Comparison of ENCODE assay signal across 20 cellular contexts in genomic region chr11:40030867-40031266, GRCh38.
"Had no signal": no experiment of that assay in that cellular context is flagged by ENCODE, and none has a peak within 500 bp of the region (broad histone marks: within the 10 kb centered on the region; RNA-seq: fewer than 3 reads in every experiment).

No MANE protein-coding gene starts in this region.

- H3K4me1 ChIP-seq: colonic mucosa, upper lobe of right lung had no signal

- H3K36me3 Mint-ChIP-seq: activated CD8-positive, alpha-beta memory T cell treated with anti-CD3 and anti-CD28 coated beads, Interleukin-2, amount 10 ng/mL, durations not matched to agents 7 days and 5 days; brain; stimulated activated memory B cell treated with anti-CD40 and anti-IgM and Interleukin-4, amounts not matched to agents 10 μg/mL and 1 μg/mL and 100 μg/mL, for 72 hours; T-cell had no signal

- H3K4me3 Mint-ChIP-seq: activated CD4-positive, alpha-beta memory T cell treated with anti-CD3 and anti-CD28 coated beads, Interleukin-2, amount 10 ng/mL, durations not matched to agents 7 days and 5 days; activated CD8-positive, alpha-beta memory T cell treated with anti-CD3 and anti-CD28 coated beads, Interleukin-2, amount 10 ng/mL, durations not matched to agents 7 days and 5 days; activated T-helper 17 cell treated with anti-CD3 and anti-CD28 coated beads, Interleukin-2, amount 50 U/mL, for 72 hours; brain; stimulated activated memory B cell treated with anti-CD40 and anti-IgM and Interleukin-4, amounts not matched to agents 10 μg/mL and 1 μg/mL and 100 μg/mL, for 72 hours; T-cell had no signal

- H3K27ac Mint-ChIP-seq: activated CD4-positive, alpha-beta memory T cell treated with anti-CD3 and anti-CD28 coated beads, Interleukin-2, amount 10 ng/mL, durations not matched to agents 7 days and 5 days; activated CD8-positive, alpha-beta memory T cell treated with anti-CD3 and anti-CD28 coated beads, Interleukin-2, amount 10 ng/mL, durations not matched to agents 7 days and 5 days; activated T-helper 17 cell treated with anti-CD3 and anti-CD28 coated beads, Interleukin-2, amount 50 U/mL, for 72 hours; brain; stimulated activated memory B cell treated with anti-CD40 and anti-IgM and Interleukin-4, amounts not matched to agents 10 μg/mL and 1 μg/mL and 100 μg/mL, for 72 hours; T-cell had no signal

- H3K36me3 ChIP-seq: colonic mucosa, ovary, thoracic aorta, upper lobe of right lung had no signal

- H3K27ac ChIP-seq: colonic mucosa, ovary, thoracic aorta, upper lobe of right lung had no signal

- H3K9me3 Mint-ChIP-seq: brain had no signal

- H3K27me3 ChIP-seq: colonic mucosa, ovary, upper lobe of right lung had no signal

- ATAC-seq: activated CD8-positive, alpha-beta memory T cell treated with anti-CD3 and anti-CD28 coated beads, Interleukin-2, amount 10 ng/mL, durations not matched to agents 7 days and 5 days; activated T-helper 17 cell treated with anti-CD3 and anti-CD28 coated beads, Interleukin-2, amount 50 U/mL, for 72 hours; left colon; sciatic nerve; stimulated activated memory B cell treated with anti-CD40 and anti-IgM and Interleukin-4, amounts not matched to agents 10 μg/mL and 1 μg/mL and 100 μg/mL, for 72 hours; T-cell; upper lobe of right lung had no signal

- H3K27me3 Mint-ChIP-seq: activated CD4-positive, alpha-beta memory T cell treated with anti-CD3 and anti-CD28 coated beads, Interleukin-2, amount 10 ng/mL, durations not matched to agents 7 days and 5 days; activated CD8-positive, alpha-beta memory T cell treated with anti-CD3 and anti-CD28 coated beads, Interleukin-2, amount 10 ng/mL, durations not matched to agents 7 days and 5 days; activated T-helper 17 cell treated with anti-CD3 and anti-CD28 coated beads, Interleukin-2, amount 50 U/mL, for 72 hours; stimulated activated memory B cell treated with anti-CD40 and anti-IgM and Interleukin-4, amounts not matched to agents 10 μg/mL and 1 μg/mL and 100 μg/mL, for 72 hours; T-cell had no signal

- DNase-seq: activated CD4-positive, alpha-beta memory T cell treated with anti-CD3 and anti-CD28 coated beads, Interleukin-2, amount 10 ng/mL, durations not matched to agents 7 days and 5 days; activated CD4-positive, alpha-beta T cell treated with anti-CD3 and anti-CD28 coated beads for 48 hours; activated CD4-positive, CD25-positive, alpha-beta regulatory T cell; activated CD8-positive, alpha-beta memory T cell treated with anti-CD3 and anti-CD28 coated beads, Interleukin-2, amount 10 ng/mL, durations not matched to agents 7 days and 5 days; activated naive CD4-positive, alpha-beta T cell treated with Interleukin-2 at 50 U/mL for 16 hours; central memory CD4-positive, alpha-beta T cell; colonic mucosa; islet precursor cell; left colon; midbrain; ovary; stimulated activated CD4-positive, alpha-beta T cell treated with anti-CD3 and anti-CD28 coated beads, Interleukin-4, amount 100 ng/mL, for 4 hours; T-cell; upper lobe of right lung had no signal

- H3K4me1 Mint-ChIP-seq: activated CD4-positive, alpha-beta memory T cell treated with anti-CD3 and anti-CD28 coated beads, Interleukin-2, amount 10 ng/mL, durations not matched to agents 7 days and 5 days; activated CD8-positive, alpha-beta memory T cell treated with anti-CD3 and anti-CD28 coated beads, Interleukin-2, amount 10 ng/mL, durations not matched to agents 7 days and 5 days; activated T-helper 17 cell treated with anti-CD3 and anti-CD28 coated beads, Interleukin-2, amount 50 U/mL, for 72 hours; brain; stimulated activated memory B cell treated with anti-CD40 and anti-IgM and Interleukin-4, amounts not matched to agents 10 μg/mL and 1 μg/mL and 100 μg/mL, for 72 hours; T-cell had no signal

- H3K4me3 ChIP-seq: colonic mucosa, lung, ovary, thoracic aorta, upper lobe of right lung had no signal

- H3K9me3 ChIP-seq: colonic mucosa, ovary, thoracic aorta had no signal
